ENCODE assay signal across 20 cellular contexts in the genomic region with DNA sequence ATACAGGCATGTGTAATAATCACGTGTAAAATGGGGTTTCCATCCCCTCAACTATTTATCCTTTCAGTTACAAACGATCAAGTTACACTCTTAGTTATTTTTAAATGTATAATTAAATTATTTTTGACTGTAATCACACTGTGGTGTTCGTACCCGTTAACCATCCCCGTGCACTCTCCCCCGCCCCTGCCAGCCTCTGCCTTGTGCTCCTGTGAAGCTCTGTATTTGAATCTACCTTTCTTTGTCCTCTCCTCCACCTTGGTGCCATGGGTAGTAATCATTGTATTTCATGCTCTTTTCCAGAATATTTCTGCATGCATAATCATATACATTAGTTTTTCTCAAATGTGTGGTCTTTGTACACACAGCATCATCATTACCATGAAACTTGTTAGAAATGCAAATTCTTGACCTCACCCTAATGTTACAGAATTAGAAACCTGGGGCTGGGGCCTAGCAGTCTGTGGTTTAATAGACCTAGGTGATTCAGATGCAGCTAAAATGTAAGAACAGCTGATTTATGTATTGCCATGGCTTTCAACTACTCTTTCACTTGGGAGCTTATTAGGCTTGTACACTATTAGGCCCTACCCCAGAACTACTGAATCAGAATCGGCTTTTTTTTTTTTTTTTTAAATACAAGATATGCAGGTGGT.
DNase-seq lines count a peak whose midpoint lies in the region; ATAC-seq and TF ChIP-seq lines count a peak whose summit lies in the region.
"Had no signal": no experiment of that assay in that cellular context is flagged by ENCODE, and none has a peak within 500 bp of the region (broad histone marks: within the 10 kb centered on the region; RNA-seq: fewer than 3 reads in every experiment).

No MANE protein-coding gene starts in this region.

- CTCF ChIA-PET in activated CD8-positive, alpha-beta memory T cell treated with anti-CD3 and anti-CD28 coated beads, Interleukin-2, amount 10 ng/mL, durations not matched to agents 7 days and 5 days (lab: Charles Lee) = no interaction called here

- no peaks in the 10 kb centered on the region for H3K27me3 Mint-ChIP-seq in activated CD8-positive, alpha-beta memory T cell treated with anti-CD3 and anti-CD28 coated beads, Interleukin-2, amount 10 ng/mL, durations not matched to agents 7 days and 5 days
- H3K27me3 Mint-ChIP-seq in natural killer cell treated with Interleukin-12 subunit alpha and Interleukin-12 subunit beta and Interleukin-15 and Interleukin-18, amount 100 ng/mL, for 72 hours = no peaks in the 10 kb centered on the region
- H3K27me3 Mint-ChIP-seq: activated naive CD8-positive, alpha-beta T cell treated with anti-CD3 and anti-CD28 coated beads, Interleukin-2, amount 10 ng/mL, durations not matched to agents 7 days and 5 days had no signal

- no peak overlapping the region for H4K12ac ChIP-seq in trophoblast cell (ENCODE audit: low read depth, low read length)

- peaks cover 13% of the 10 kb centered on the region for H3K4me1 Mint-ChIP-seq in activated CD8-positive, alpha-beta memory T cell treated with anti-CD3 and anti-CD28 coated beads, Interleukin-2, amount 10 ng/mL, durations not matched to agents 7 days and 5 days
- peaks cover 16 to 25% of the 10 kb centered on the region in 2 donors for H3K4me1 Mint-ChIP-seq in natural killer cell treated with Interleukin-12 subunit alpha and Interleukin-12 subunit beta and Interleukin-15 and Interleukin-18, amount 100 ng/mL, for 72 hours (ENCODE audit: low read depth in 2 of 2)

- H3K27ac ChIP-seq in trophoblast cell (ENCODE audit: low read depth, low read length) (no peak overlapping the region), smooth muscle cell (ENCODE audit: low read depth) (no peak overlapping the region)
- H3K27ac ChIP-seq: BLaER1, parathyroid adenoma, skin epidermis, tibial nerve had no signal

- peaks cover 55% of the 10 kb centered on the region for H3K36me3 Mint-ChIP-seq in activated CD8-positive, alpha-beta memory T cell treated with anti-CD3 and anti-CD28 coated beads, Interleukin-2, amount 10 ng/mL, durations not matched to agents 7 days and 5 days
- peaks cover 34% of the 10 kb centered on the region for H3K36me3 Mint-ChIP-seq in natural killer cell treated with Interleukin-12 subunit alpha and Interleukin-12 subunit beta and Interleukin-15 and Interleukin-18, amount 100 ng/mL, for 72 hours

- H2BK12ac ChIP-seq in trophoblast cell (ENCODE audit: low read length) = no peak overlapping the region

- no peak overlapping the region for H2AFZ ChIP-seq in trophoblast cell (ENCODE audit: insufficient read depth, low read length, poor library complexity)
- no peak overlapping the region for H2AFZ ChIP-seq in smooth muscle cell (ENCODE audit: low read depth)
- H2AFZ ChIP-seq: parathyroid adenoma had no signal

- H3K9me3 Mint-ChIP-seq in activated CD8-positive, alpha-beta memory T cell treated with anti-CD3 and anti-CD28 coated beads, Interleukin-2, amount 10 ng/mL, durations not matched to agents 7 days and 5 days (ENCODE audit: low read depth) = no peaks in the 10 kb centered on the region
- no peaks in the 10 kb centered on the region for H3K9me3 Mint-ChIP-seq in natural killer cell treated with Interleukin-12 subunit alpha and Interleukin-12 subunit beta and Interleukin-15 and Interleukin-18, amount 100 ng/mL, for 72 hours
- H3K9me3 Mint-ChIP-seq: activated naive CD8-positive, alpha-beta T cell treated with anti-CD3 and anti-CD28 coated beads, Interleukin-2, amount 10 ng/mL, durations not matched to agents 7 days and 5 days; H9 had no signal

- H3K23ac ChIP-seq in trophoblast cell (ENCODE audit: low read length) = no peak overlapping the region

- H4K8ac ChIP-seq in trophoblast cell (ENCODE audit: low read depth, low read length) = no peak overlapping the region

- no peaks in the 10 kb centered on the region for H4K20me1 ChIP-seq in smooth muscle cell (ENCODE audit: low read depth)

- H3K14ac ChIP-seq in trophoblast cell (ENCODE audit: low read length) = no peak overlapping the region

- no peak overlapping the region for H2BK120ac ChIP-seq in trophoblast cell (ENCODE audit: insufficient read depth, low read length, poor library complexity)

- H3K4ac ChIP-seq in trophoblast cell (ENCODE audit: low read depth, low read length) = no peak overlapping the region

- H3K9ac ChIP-seq in trophoblast cell (ENCODE audit: low read length) (no peak overlapping the region), smooth muscle cell (ENCODE audit: low read depth) (no peak overlapping the region)
- H3K9ac ChIP-seq: BLaER1, parathyroid adenoma had no signal

- no peak for ATAC-seq in activated CD8-positive, alpha-beta memory T cell treated with anti-CD3 and anti-CD28 coated beads, Interleukin-2, amount 10 ng/mL, durations not matched to agents 7 days and 5 days
- ATAC-seq in GM21717 (IDR thresholded peaks at IDR 0.05; ENCODE audit: unreplicated experiment) (peak; percentile 48), HG03439 (IDR thresholded peaks at IDR 0.05; ENCODE audit: unreplicated experiment) (peak; percentile 43)
- ATAC-seq in natural killer cell treated with Interleukin-12 subunit alpha and Interleukin-12 subunit beta and Interleukin-15 and Interleukin-18, amount 100 ng/mL, for 72 hours = no peak
- ATAC-seq: left ventricle myocardium superior had no signal

- H3K79me2 ChIP-seq in trophoblast cell (ENCODE audit: control insufficient read depth, insufficient read depth, low read length, poor library complexity) (no peaks in the 10 kb centered on the region), smooth muscle cell (ENCODE audit: low read depth) (no peaks in the 10 kb centered on the region)
- H3K79me2 ChIP-seq: parathyroid adenoma had no signal

- no peak overlapping the region for H2AK5ac ChIP-seq in trophoblast cell (ENCODE audit: low read length)

- H3K4me3 ChIP-seq in trophoblast cell (ENCODE audit: low read depth, low read length) (no peak overlapping the region), smooth muscle cell (no peak overlapping the region)
- H3K4me3 ChIP-seq: BLaER1, skin epidermis, tibial nerve had no signal

- no CpG with 5 or more reads among the region's 7 CpGs for WGBS in trophoblast cell (ENCODE audit: extremely low coverage, insufficient coverage, insufficient read length)
- WGBS in smooth muscle cell (ENCODE audit: low lambda C conversion rate) = 95% methylated on average over 7 of the region's 7 CpGs

- no peak for DNase-seq in activated CD8-positive, alpha-beta memory T cell treated with anti-CD3 and anti-CD28 coated beads, Interleukin-2, amount 10 ng/mL, durations not matched to agents 7 days and 5 days
- no peak for DNase-seq in activated CD8-positive, alpha-beta memory T cell treated with anti-CD3 and anti-CD28 coated beads for 24 hours
- DNase-seq in natural killer cell treated with Interleukin-12 subunit alpha and Interleukin-12 subunit beta and Interleukin-15 and Interleukin-18, amount 100 ng/mL, for 72 hours (ENCODE audit: low spot score) = no peak
- DNase-seq in trophoblast cell (no peak), smooth muscle cell (lab: John Stamatoyannopoulos, UW; ENCODE audit: unreplicated experiment) (no peak), NCI-H146 treated with DMSO at 0.1 percent for 48 hours (lab: John Stamatoyannopoulos, UW; ENCODE audit: unreplicated experiment) (no peak)
- DNase-seq: activated naive CD8-positive, alpha-beta T cell treated with anti-CD3 and anti-CD28 coated beads, Interleukin-2, amount 10 ng/mL, durations not matched to agents 7 days and 5 days; erythroblast; GF-D8; H9; left ventricle myocardium superior; NCI-H187 treated with DMSO at 0.1 percent for 48 hours; NCI-H446; SHP77 treated with DMSO at 0.1 percent for 48 hours had no signal

- no peaks in the 10 kb centered on the region for H3K79me1 ChIP-seq in trophoblast cell (ENCODE audit: low read length)

- no peaks in the 10 kb centered on the region for H3K9me3 ChIP-seq in trophoblast cell (ENCODE audit: insufficient read depth, low read depth, low read length)
- no peaks in the 10 kb centered on the region for H3K9me3 ChIP-seq in smooth muscle cell (replicated peaks; ENCODE audit: low read depth)
- H3K9me3 ChIP-seq: BLaER1, tibial nerve had no signal

- TF ChIP-seq CTCF in smooth muscle cell (IDR thresholded peaks at IDR 0.05; ENCODE audit: borderline replicate concordance, insufficient read depth, poor library complexity, severe bottlenecking) = no peak

- H3K27me3 ChIP-seq in trophoblast cell (ENCODE audit: insufficient read depth, low read length) = no peaks in the 10 kb centered on the region
- H3K27me3 ChIP-seq in smooth muscle cell (ENCODE audit: low read depth) = no peaks in the 10 kb centered on the region
- H3K27me3 ChIP-seq: BLaER1, tibial nerve had no signal

- H3K4me2 ChIP-seq in trophoblast cell (ENCODE audit: low read length) = no peak overlapping the region
- no peak overlapping the region for H3K4me2 ChIP-seq in smooth muscle cell
- H3K4me2 ChIP-seq: BLaER1 had no signal

- no peak overlapping the region for H3K18ac ChIP-seq in trophoblast cell (ENCODE audit: low read length)

- H2BK5ac ChIP-seq in trophoblast cell (ENCODE audit: low read depth, low read length, poor library complexity) = no peak overlapping the region

- H3K4me3 Mint-ChIP-seq in activated CD8-positive, alpha-beta memory T cell treated with anti-CD3 and anti-CD28 coated beads, Interleukin-2, amount 10 ng/mL, durations not matched to agents 7 days and 5 days = no peak overlapping the region
- H3K4me3 Mint-ChIP-seq in natural killer cell treated with Interleukin-12 subunit alpha and Interleukin-12 subunit beta and Interleukin-15 and Interleukin-18, amount 100 ng/mL, for 72 hours = no peak overlapping the region
- H3K4me3 Mint-ChIP-seq: activated naive CD8-positive, alpha-beta T cell treated with anti-CD3 and anti-CD28 coated beads, Interleukin-2, amount 10 ng/mL, durations not matched to agents 7 days and 5 days; H9 had no signal

- H3K36me3 ChIP-seq in trophoblast cell (ENCODE audit: control insufficient read depth in 1 of 2, insufficient read depth in 2 of 2, low read length in 2 of 2) = peaks cover 10 to 17% of the 10 kb centered on the region in 2 experiments
- H3K36me3 ChIP-seq in smooth muscle cell (ENCODE audit: low read depth) = no peaks in the 10 kb centered on the region

- H4K91ac ChIP-seq in trophoblast cell (ENCODE audit: low read depth, low read length) = no peak overlapping the region

- H3F3A ChIP-seq in smooth muscle cell (ENCODE audit: low read depth) = no peaks in the 10 kb centered on the region

- no peaks in the 10 kb centered on the region for H3K4me1 ChIP-seq in trophoblast cell (ENCODE audit: control insufficient read depth in 1 of 2, insufficient read depth in 2 of 2, low read length in 2 of 2)
- H3K4me1 ChIP-seq in smooth muscle cell (ENCODE audit: low read depth) = peaks cover 13% of the 10 kb centered on the region
- H3K4me1 ChIP-seq: parathyroid adenoma, tibial nerve had no signal

- peak overlapping the region; percentile 63 for H3K27ac Mint-ChIP-seq in activated CD8-positive, alpha-beta memory T cell treated with anti-CD3 and anti-CD28 coated beads, Interleukin-2, amount 10 ng/mL, durations not matched to agents 7 days and 5 days
- H3K27ac Mint-ChIP-seq in natural killer cell treated with Interleukin-12 subunit alpha and Interleukin-12 subunit beta and Interleukin-15 and Interleukin-18, amount 100 ng/mL, for 72 hours = peak overlapping the region; percentile 23 to 59
- H3K27ac Mint-ChIP-seq: activated naive CD8-positive, alpha-beta T cell treated with anti-CD3 and anti-CD28 coated beads, Interleukin-2, amount 10 ng/mL, durations not matched to agents 7 days and 5 days had no signal

Comparison
In these comparisons a context has a peak if more than half of its experiments do, and no peak if none do; other contexts are left out.
1. ATAC-seq: peak in GM21717 (single experiment) and HG03439 (single experiment); none in activated CD8-positive, alpha-beta memory T cell treated with anti-CD3 and anti-CD28 coated beads, Interleukin-2, amount 10 ng/mL, durations not matched to agents 7 days and 5 days (single experiment) and natural killer cell treated with Interleukin-12 subunit alpha and Interleukin-12 subunit beta and Interleukin-15 and Interleukin-18, amount 100 ng/mL, for 72 hours (0 of 2).